ENCODE assay signal across 12 cellular contexts in the genomic region with DNA sequence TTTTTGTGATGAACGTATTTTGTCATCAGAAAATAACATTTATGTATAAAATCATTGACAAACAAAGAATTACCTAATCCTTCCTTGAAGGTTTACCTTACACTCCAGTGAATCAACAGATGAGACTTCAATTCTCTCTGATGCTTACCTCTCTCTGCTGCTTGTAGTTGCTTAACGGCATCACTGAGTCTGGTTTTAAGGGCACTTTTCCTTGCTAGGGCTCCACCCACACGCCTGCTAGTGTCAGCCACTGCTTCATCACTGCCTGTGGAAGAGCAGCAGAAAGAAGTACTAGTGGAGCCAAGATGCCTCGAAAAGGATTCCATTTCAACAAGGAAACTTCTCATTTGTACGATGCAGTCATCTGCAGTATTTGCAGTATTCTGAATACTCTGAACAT.
A peak's percentile ranks its signal among the peaks of the same experiment; 100 is the strongest.
DNase-seq lines count a peak whose midpoint lies in the region; ATAC-seq, FAIRE-seq and TF ChIP-seq lines count a peak whose summit lies in the region.
"Had no signal": no experiment of that assay in that cellular context is flagged by ENCODE, and none has a peak within 500 bp of the region (broad histone marks: within the 10 kb centered on the region; RNA-seq: fewer than 3 reads in every experiment).

No MANE protein-coding gene starts in this region.

- POLR2A ChIA-PET in HepG2 (lab: Yijun Ruan, JAX), result no interaction called here
- POLR2A ChIA-PET in Caco-2 (lab: Charles Lee), result no interaction called here

- H3K27ac Mint-ChIP-seq in Caco-2 (ENCODE audit: unreplicated experiment), result no peak overlapping the region
- H3K27ac Mint-ChIP-seq: activated CD4-positive, alpha-beta T cell treated with anti-CD3 and anti-CD28 coated beads, Interleukin-2, amount 10 ng/mL, durations not matched to agents 7 days and 5 days had no signal

- H3K4me1 ChIP-seq in HepG2 (ENCODE audit: insufficient read depth, low read length) (peaks cover 1% of the 10 kb centered on the region), Caco-2 (no peaks in the 10 kb centered on the region)

- DNase-seq in EH (ENCODE audit: low read depth), result peak; percentile 64
- peak; percentile 49 for DNase-seq in NCI-H69 (lab: John Stamatoyannopoulos, UW)
- peak; percentile 34 for DNase-seq in fibroblast of the conjunctiva (ENCODE audit: low read depth)
- peak; percentile 59 for DNase-seq in pons (ENCODE audit: low spot score)
- no peak for DNase-seq in HepG2 (ENCODE audit: low spot score)
- DNase-seq in Caco-2, result no peak
- no peak for DNase-seq in DMS153 (lab: John Stamatoyannopoulos, UW)
- DNase-seq in activated CD4-positive, CD25-positive, alpha-beta regulatory T cell treated with anti-CD3 and anti-CD28 coated beads, Interleukin-2, amount 50 U/mL, for 72 hours, result no peak
- DNase-seq: activated CD4-positive, alpha-beta T cell treated with anti-CD3 and anti-CD28 coated beads, Interleukin-2, amount 10 ng/mL, durations not matched to agents 7 days and 5 days; left colon had no signal

- no peaks in the 10 kb centered on the region for H3K4me1 Mint-ChIP-seq in Caco-2 (ENCODE audit: low read depth, unreplicated experiment)

- H3K27me3 ChIP-seq in HepG2 (ENCODE audit: control insufficient read depth in 1 of 2, insufficient read depth in 2 of 2, low read length in 2 of 2) (no peaks in the 10 kb centered on the region), Caco-2 (replicated peaks; ENCODE audit: control insufficient read depth, insufficient read depth, low read length) (no peaks in the 10 kb centered on the region)

- ATAC-seq in HepG2, result no peak
- ATAC-seq: left colon had no signal

- no peaks in the 10 kb centered on the region for H3K79me2 ChIP-seq in HepG2 (ENCODE audit: insufficient read depth, low read length)

- no peak for TF ChIP-seq POLR2A in HepG2 (IDR thresholded peaks at IDR 0.05; ENCODE audit: insufficient read depth in 1 of 2, low read depth in 2 of 2, low read length in 2 of 2)

- no peaks in the 10 kb centered on the region for H3K9me3 Mint-ChIP-seq in Caco-2 (ENCODE audit: unreplicated experiment)
- H3K9me3 Mint-ChIP-seq: activated CD4-positive, alpha-beta T cell treated with anti-CD3 and anti-CD28 coated beads, Interleukin-2, amount 10 ng/mL, durations not matched to agents 7 days and 5 days had no signal

- no peak overlapping the region for H3K9ac ChIP-seq in HepG2 (ENCODE audit: insufficient read depth, low read depth, low read length)

- H3K4me3 ChIP-seq in HepG2 (replicated peaks in 1 of 3; ENCODE audit: insufficient read depth in 1 of 3, low read depth in 2 of 3, low read length in 3 of 3) (no peak overlapping the region), Caco-2 (ENCODE audit: low read depth, low read length) (no peak overlapping the region)

- intact Hi-C loops in HepG2 (cut with micrococcal nuclease; ENCODE audit: unreplicated experiment), result no loop called here
- intact Hi-C loops in Caco-2 (cut with micrococcal nuclease; ENCODE audit: unreplicated experiment), result no loop called here

- TF ChIP-seq RAD21 in HepG2 (CRISPR knock-in tag; IDR thresholded peaks at IDR 0.05), result no peak

- H2AFZ ChIP-seq in HepG2 (ENCODE audit: low read length), result no peak overlapping the region

- no peaks in the 10 kb centered on the region for H4K20me1 ChIP-seq in HepG2 (ENCODE audit: insufficient read depth, low read length)

- no peaks in the 10 kb centered on the region for H3K36me3 Mint-ChIP-seq in Caco-2 (ENCODE audit: insufficient read depth, unreplicated experiment)

- H3K9me3 ChIP-seq in HepG2 (ENCODE audit: low read length), result no peaks in the 10 kb centered on the region
- no peaks in the 10 kb centered on the region for H3K9me3 ChIP-seq in Caco-2

- WGBS in HepG2 (ENCODE audit: low lambda C conversion rate), result 6% methylated on average over 5 of the region's 5 CpGs

- H3K4me2 ChIP-seq in HepG2 (ENCODE audit: low read depth, low read length), result no peak overlapping the region

- no peak overlapping the region for H3K27ac ChIP-seq in HepG2 (ENCODE audit: extremely low read length, insufficient read depth, low read length)
- H3K27ac ChIP-seq: epithelial cell of prostate had no signal

- H3K36me3 ChIP-seq in HepG2 (replicated peaks in 1 of 2; ENCODE audit: control insufficient read depth in 1 of 2, insufficient read depth in 2 of 2, low read length in 2 of 2), result no peaks in the 10 kb centered on the region
- no peaks in the 10 kb centered on the region for H3K36me3 ChIP-seq in Caco-2 (ENCODE audit: control insufficient read depth, insufficient read depth, low read length)

- CTCF ChIA-PET in HepG2 (lab: Yijun Ruan, JAX; ENCODE audit: low intra/inter-chr PET ratio, low total read pairs), result no interaction called here
- CTCF ChIA-PET in Caco-2 (lab: Charles Lee), result no interaction called here

- in situ Hi-C loops in HepG2 (cut with HindIII; ENCODE audit: extremely low pct_ligation_motif_present, low pct_unique_long_range_greater_than_20kb), result loop anchor here (25.0 kb wide), 1 partner anchor 438 kb away; no protein-coding TSS in a partner anchor

- BruUV-seq in HepG2 (replicated peaks; lab: Mats Ljungman, UMichigan) (no TSS peak), Caco-2 (replicated peaks; lab: Mats Ljungman, UMichigan) (no TSS peak)

- FAIRE-seq in HepG2 (lab: Jason Lieb, UNC), result no peak
- FAIRE-seq: GM18507 had no signal

- no peak overlapping the region for H3K4me3 Mint-ChIP-seq in Caco-2 (ENCODE audit: unreplicated experiment)
- H3K4me3 Mint-ChIP-seq: activated CD4-positive, alpha-beta T cell treated with anti-CD3 and anti-CD28 coated beads, Interleukin-2, amount 10 ng/mL, durations not matched to agents 7 days and 5 days had no signal

- no peak for TF ChIP-seq CTCF in HepG2 (CRISPR knock-in tag; IDR thresholded peaks at IDR 0.05)
- no peak for TF ChIP-seq CTCF in Caco-2 (IDR thresholded peaks at IDR 0.05; ENCODE audit: insufficient read depth in 1 of 2, low read depth in 1 of 2, low read length in 1 of 2, severe bottlenecking in 1 of 2, unreplicated experiment in 1 of 2)

- H3K27me3 Mint-ChIP-seq in Caco-2 (ENCODE audit: insufficient read depth, unreplicated experiment), result peaks cover 6% of the 10 kb centered on the region

- TF ChIP-seq EP300 in HepG2 (IDR thresholded peaks at IDR 0.05; ENCODE audit: low read depth in 2 of 2, low read length in 2 of 2), result no peak
- no peak for TF ChIP-seq EP300 in HepG2 (CRISPR knock-in tag; IDR thresholded peaks at IDR 0.05; ENCODE audit: borderline replicate concordance)

TF ChIP-seq in HepG2, 621 proteins besides CTCF, POLR2A, EP300 and RAD21:
- TF ChIP-seq ZNF20 (CRISPR knock-in tag; IDR thresholded peaks at IDR 0.05), result no peak
- no peak for TF ChIP-seq AKAP8 (CRISPR knock-in tag; IDR thresholded peaks at IDR 0.05)
- TF ChIP-seq AGO1 (IDR thresholded peaks at IDR 0.05; ENCODE audit: low read depth, low read length, poor library complexity, severe bottlenecking), result no peak
- TF ChIP-seq, protein P1, sequence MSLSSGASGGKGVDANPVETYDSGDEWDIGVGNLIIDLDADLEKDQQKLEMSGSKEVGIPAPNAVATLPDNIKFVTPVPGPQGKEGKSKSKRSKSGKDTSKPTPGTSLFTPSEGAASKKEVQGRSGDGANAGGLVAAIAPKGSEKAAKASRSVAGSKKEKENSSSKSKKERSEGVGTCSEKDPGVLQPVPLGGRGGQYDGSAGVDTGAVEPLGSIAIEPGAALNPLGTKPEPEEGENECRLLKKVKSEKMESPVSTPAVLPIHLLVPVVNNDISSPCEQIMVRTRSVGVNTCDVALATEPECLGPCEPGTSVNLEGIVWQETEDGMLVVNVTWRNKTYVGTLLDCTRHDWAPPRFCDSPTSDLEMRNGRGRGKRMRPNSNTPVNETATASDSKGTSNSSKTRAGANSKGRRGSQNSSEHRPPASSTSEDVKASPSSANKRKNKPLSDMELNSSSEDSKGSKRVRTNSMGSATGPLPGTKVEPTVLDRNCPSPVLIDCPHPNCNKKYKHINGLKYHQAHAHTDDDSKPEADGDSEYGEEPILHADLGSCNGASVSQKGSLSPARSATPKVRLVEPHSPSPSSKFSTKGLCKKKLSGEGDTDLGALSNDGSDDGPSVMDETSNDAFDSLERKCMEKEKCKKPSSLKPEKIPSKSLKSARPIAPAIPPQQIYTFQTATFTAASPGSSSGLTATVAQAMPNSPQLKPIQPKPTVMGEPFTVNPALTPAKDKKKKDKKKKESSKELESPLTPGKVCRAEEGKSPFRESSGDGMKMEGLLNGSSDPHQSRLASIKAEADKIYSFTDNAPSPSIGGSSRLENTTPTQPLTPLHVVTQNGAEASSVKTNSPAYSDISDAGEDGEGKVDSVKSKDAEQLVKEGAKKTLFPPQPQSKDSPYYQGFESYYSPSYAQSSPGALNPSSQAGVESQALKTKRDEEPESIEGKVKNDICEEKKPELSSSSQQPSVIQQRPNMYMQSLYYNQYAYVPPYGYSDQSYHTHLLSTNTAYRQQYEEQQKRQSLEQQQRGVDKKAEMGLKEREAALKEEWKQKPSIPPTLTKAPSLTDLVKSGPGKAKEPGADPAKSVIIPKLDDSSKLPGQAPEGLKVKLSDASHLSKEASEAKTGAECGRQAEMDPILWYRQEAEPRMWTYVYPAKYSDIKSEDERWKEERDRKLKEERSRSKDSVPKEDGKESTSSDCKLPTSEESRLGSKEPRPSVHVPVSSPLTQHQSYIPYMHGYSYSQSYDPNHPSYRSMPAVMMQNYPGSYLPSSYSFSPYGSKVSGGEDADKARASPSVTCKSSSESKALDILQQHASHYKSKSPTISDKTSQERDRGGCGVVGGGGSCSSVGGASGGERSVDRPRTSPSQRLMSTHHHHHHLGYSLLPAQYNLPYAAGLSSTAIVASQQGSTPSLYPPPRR (CRISPR knock-in tag; IDR thresholded peaks at IDR 0.05; ENCODE audit: borderline replicate concordance), result no peak
- no peak for TF ChIP-seq MBNL3 (CRISPR knock-in tag; conservative IDR thresholded peaks at IDR 0.05)
- TF ChIP-seq POGZ (CRISPR knock-in tag; IDR thresholded peaks at IDR 0.05), result no peak
- TF ChIP-seq ZNF552 (CRISPR knock-in tag; IDR thresholded peaks at IDR 0.05; ENCODE audit: borderline replicate concordance), result no peak
- TF ChIP-seq NR2F1 (CRISPR knock-in tag; IDR thresholded peaks at IDR 0.05), result no peak

Comparison
In these comparisons a context has a peak if more than half of its experiments do, and no peak if none do; other contexts are left out.
1. DNase-seq: peak in EH (single experiment), NCI-H69 (single experiment), fibroblast of the conjunctiva (single experiment) and pons (single experiment); none in HepG2 (single experiment), Caco-2 (0 of 2), DMS153 (single experiment) and activated CD4-positive, CD25-positive, alpha-beta regulatory T cell treated with anti-CD3 and anti-CD28 coated beads, Interleukin-2, amount 50 U/mL, for 72 hours (single experiment).